Comparison of ENCODE assay signal across 20 cellular contexts in genomic region chr2:120516323-120517314, GRCh38.
DNase-seq lines count a peak whose midpoint lies in the region; ATAC-seq and TF ChIP-seq lines count a peak whose summit lies in the region.
"Had no signal": no experiment of that assay in that cellular context is flagged by ENCODE, and none has a peak within 500 bp of the region (broad histone marks: within the 10 kb centered on the region; RNA-seq: fewer than 3 reads in every experiment).

No MANE protein-coding gene starts in this region.

- TF ChIP-seq POLR2A in right lobe of liver (IDR thresholded peaks at IDR 0.05) (peak; percentile 64), transverse colon (IDR thresholded peaks at IDR 0.05) (no peak)

- in situ Hi-C loops in HAP-1 (cut with MboI; ENCODE audit: low sequenced_read_pairs) = no loop called here
- in situ Hi-C loops in transverse colon (cut with MboI; ENCODE audit: low pct_ligation_motif_present in 1 of 4, low pct_unique_long_range_greater_than_20kb in 1 of 4, low sequenced_read_pairs in 3 of 4) = no loop called here

- H3K4me1 ChIP-seq in HAP-1 (peaks cover 10% of the 10 kb centered on the region), adipocyte (ENCODE audit: control insufficient read depth, insufficient read depth, low read length) (peaks cover 17% of the 10 kb centered on the region), right lobe of liver (peaks cover 0 to 26% (median 9%) of the 10 kb centered on the region in 4 donors), transverse colon (no peaks in the 10 kb centered on the region)

- H3K27ac ChIP-seq in right lobe of liver = peak overlapping the region; percentile 33 to 65 (median 64)
- H3K27ac ChIP-seq in transverse colon = no peak overlapping the region

- H3K9ac ChIP-seq in adipocyte (ENCODE audit: low read length) = no peak overlapping the region

- WGBS in right lobe of liver (ENCODE audit: insufficient coverage, low coverage, low lambda C conversion rate, missing lambda C conversion rate) = 20% methylated on average over 9 of the region's 9 CpGs
- 68 to 75% methylated on average over 7 to 9 of the region's 9 CpGs for WGBS in transverse colon (ENCODE audit: low coverage in 1 of 2), 2 donors

- no peak for TF ChIP-seq EP300 in transverse colon (IDR thresholded peaks at IDR 0.05; ENCODE audit: low read depth)

- no peak overlapping the region for H3K4me3 ChIP-seq in HAP-1
- no peak overlapping the region for H3K4me3 ChIP-seq in adipocyte (ENCODE audit: low read length)
- no peak overlapping the region for H3K4me3 ChIP-seq in fibroblast of the aortic adventitia (ENCODE audit: low read depth, low read length)
- no peak overlapping the region for H3K4me3 ChIP-seq in right lobe of liver
- no peak overlapping the region for H3K4me3 ChIP-seq in transverse colon
- H3K4me3 ChIP-seq: GM12878, GM23338, MG63 had no signal

- H3K9me3 ChIP-seq in HAP-1 = no peaks in the 10 kb centered on the region
- H3K9me3 ChIP-seq in adipocyte (ENCODE audit: control insufficient read depth, low read length) = no peaks in the 10 kb centered on the region
- H3K9me3 ChIP-seq in right lobe of liver = no peaks in the 10 kb centered on the region
- no peaks in the 10 kb centered on the region for H3K9me3 ChIP-seq in transverse colon
- H3K9me3 ChIP-seq: MG63 had no signal

- no peak for TF ChIP-seq CTCF in fibroblast of the aortic adventitia (IDR thresholded peaks at IDR 0.05; ENCODE audit: insufficient read depth, low read length)
- no peak for TF ChIP-seq CTCF in right lobe of liver (IDR thresholded peaks at IDR 0.05)
- no peak for TF ChIP-seq CTCF in transverse colon (IDR thresholded peaks at IDR 0.05)

- DNase-seq in HAP-1 (ENCODE audit: low spot score in 2 of 2) (peak; percentile 12 to 28), adipocyte (ENCODE audit: low read depth) (peak; percentile 52), fibroblast of the aortic adventitia (ENCODE audit: low read depth) (peak; percentile 22), right lobe of liver (peak; percentile 72 to 79 (median 77)), putamen (ENCODE audit: low spot score) (no peak), transverse colon (no peak), NK-92 (lab: John Stamatoyannopoulos, UW; ENCODE audit: unreplicated experiment) (no peak)
- DNase-seq in stimulated activated CD4-positive, alpha-beta T cell treated with anti-CD3 and anti-CD28 coated beads, Interleukin-1b, Interleukin-23, amount 100 ng/mL, for 48 hours = no peak
- DNase-seq: CD4-positive, alpha-beta T cell; DND-41; GDM1; MG63; NCI-H1105; NCI-H1694 treated with DMSO at 0.1 percent for 48 hours; NCI-H2107; NCI-H524 had no signal

- H3K36me3 ChIP-seq in HAP-1 (replicated peaks) (no peaks in the 10 kb centered on the region), adipocyte (ENCODE audit: control insufficient read depth, insufficient read depth, low read length, severe bottlenecking) (no peaks in the 10 kb centered on the region), right lobe of liver (no peaks in the 10 kb centered on the region), transverse colon (no peaks in the 10 kb centered on the region)
- H3K36me3 ChIP-seq: MG63 had no signal

- peak; percentile 88 to 94 (median 89) for ATAC-seq in right lobe of liver
- ATAC-seq: GM12878, GM23338, Panc1, Right ventricle myocardium inferior had no signal

- H3K27me3 ChIP-seq in HAP-1 (ENCODE audit: low read depth) (no peaks in the 10 kb centered on the region), adipocyte (replicated peaks; ENCODE audit: control insufficient read depth, insufficient read depth, low read length) (peaks cover 19% of the 10 kb centered on the region), right lobe of liver (no peaks in the 10 kb centered on the region), transverse colon (peaks cover 11% of the 10 kb centered on the region)
- H3K27me3 ChIP-seq: MG63 had no signal

- intact Hi-C loops in right lobe of liver (cut with DNase I) = no loop called here
- intact Hi-C loops in transverse colon (cut with DNase I; ENCODE audit: low total_unique reads) = no loop called here

Comparison
In these comparisons a context has a peak if more than half of its experiments do, and no peak if none do; other contexts are left out.
1. DNase-seq: peak in HAP-1 (2 of 2), adipocyte (single experiment), fibroblast of the aortic adventitia (single experiment) and right lobe of liver (3 of 3); none in putamen (single experiment), stimulated activated CD4-positive, alpha-beta T cell treated with anti-CD3 and anti-CD28 coated beads, Interleukin-1b, Interleukin-23, amount 100 ng/mL, for 48 hours (single experiment), transverse colon (single experiment) and NK-92 (single experiment).
2. H3K27ac ChIP-seq: peak in right lobe of liver (3 of 3); none in transverse colon (0 of 4).